8 cellular contexts compared by ENCODE assay signal in genomic region chr5:136212252-136212721, GRCh38. TPM values are rescaled to one million over a fixed set of nuclear protein-coding genes. Genes with fewer than 3 reads are reported as not detected.
A peak's percentile ranks its signal among the peaks of the same experiment; 100 is the strongest.
DNase-seq lines count a peak whose midpoint lies in the region; ATAC-seq and TF ChIP-seq lines count a peak whose summit lies in the region.

No MANE protein-coding gene starts in this region.

- H3K9me3 ChIP-seq in CD8-positive, alpha-beta memory T cell (ENCODE audit: low read length) = no peaks in the 10 kb centered on the region
- no peaks in the 10 kb centered on the region for H3K9me3 ChIP-seq in naive thymus-derived CD4-positive, alpha-beta T cell (ENCODE audit: control insufficient read depth in 2 of 3, low read length in 3 of 3)
- H3K9me3 ChIP-seq in tibial nerve = no peaks in the 10 kb centered on the region

- peaks cover 0 to 2% (median 0%) of the 10 kb centered on the region in 3 donors for H3K4me1 Mint-ChIP-seq in CD8-positive, alpha-beta memory T cell
- peaks cover 11% of the 10 kb centered on the region for H3K4me1 Mint-ChIP-seq in endothelial cell (ENCODE audit: unreplicated experiment)
- no peaks in the 10 kb centered on the region for H3K4me1 Mint-ChIP-seq in naive thymus-derived CD4-positive, alpha-beta T cell

- H3K4me1 ChIP-seq in CD8-positive, alpha-beta memory T cell (ENCODE audit: insufficient read depth, low read length) = no peaks in the 10 kb centered on the region
- H3K4me1 ChIP-seq in naive thymus-derived CD4-positive, alpha-beta T cell (ENCODE audit: control insufficient read depth in 2 of 2, insufficient read depth in 2 of 2, low read length in 2 of 2) = no peaks in the 10 kb centered on the region
- H3K4me1 ChIP-seq in tibial nerve = peaks cover 0 to 7% (median 0%) of the 10 kb centered on the region in 4 donors

- DNase-seq in CD8-positive, alpha-beta memory T cell = peak in 4 of 5 donors; percentile 5 to 37 (median 19)
- DNase-seq in NB4 (ENCODE audit: low read depth) = peak; percentile 44
- DNase-seq in activated CD4-positive, alpha-beta T cell treated with anti-CD3 and anti-CD28 coated beads, Interleukin-2, amount 50 U/mL, for 1 hour = peak; percentile 40
- DNase-seq in endothelial cell (ENCODE audit: low spot score) = peak; percentile 63
- peak in 5 of 9 donors; percentile 5 to 47 (median 17) for DNase-seq in naive thymus-derived CD4-positive, alpha-beta T cell
- peak in 1 of 2 donors; percentile 58 for DNase-seq in tibial nerve (ENCODE audit: low spot score in 2 of 2)

- TF ChIP-seq CTCF in NB4 (IDR thresholded peaks at IDR 0.05; ENCODE audit: low read depth, low read length) (peak; percentile 93), endothelial cell (IDR thresholded peaks at IDR 0.05; ENCODE audit: unreplicated experiment) (peak; percentile 82), tibial nerve (IDR thresholded peaks at IDR 0.05) (peak; percentile 75 to 84 (median 82))

- 53 to 54% methylated on average over 10 of the region's 10 CpGs for WGBS in tibial nerve, 2 donors

- POLR2A ChIA-PET in CD8-positive, alpha-beta memory T cell (lab: Charles Lee) = no interaction called here
- POLR2A ChIA-PET in naive thymus-derived CD4-positive, alpha-beta T cell (lab: Charles Lee) = no interaction called here

- TF ChIP-seq POLR2A in NB4 (IDR thresholded peaks at IDR 0.05; ENCODE audit: extremely low read depth, insufficient read length) = no peak
- TF ChIP-seq POLR2A in tibial nerve (IDR thresholded peaks at IDR 0.05) = no peak

- intact Hi-C loops in naive thymus-derived CD4-positive, alpha-beta T cell (cut with micrococcal nuclease) = loop anchor here in 1 of 2 donors (1.0 kb wide), 2 partner anchors 267 to 325 kb away; no protein-coding TSS in a partner anchor

- peaks cover 18 to 62% of the 10 kb centered on the region in 2 donors for H3K27me3 Mint-ChIP-seq in CD8-positive, alpha-beta memory T cell
- H3K27me3 Mint-ChIP-seq in endothelial cell (ENCODE audit: unreplicated experiment) = peaks cover 2% of the 10 kb centered on the region
- peaks cover 2 to 35% (median 18%) of the 10 kb centered on the region in 5 donors for H3K27me3 Mint-ChIP-seq in naive thymus-derived CD4-positive, alpha-beta T cell

- H3K27ac ChIP-seq in CD8-positive, alpha-beta memory T cell (ENCODE audit: low read depth, low read length) = no peak overlapping the region
- H3K27ac ChIP-seq in naive thymus-derived CD4-positive, alpha-beta T cell (ENCODE audit: low read depth, low read length) = no peak overlapping the region
- H3K27ac ChIP-seq in tibial nerve = no peak overlapping the region

- TF ChIP-seq EP300 in tibial nerve (IDR thresholded peaks at IDR 0.05) = no peak

- no peak overlapping the region for H3K4me3 Mint-ChIP-seq in CD8-positive, alpha-beta memory T cell
- no peak overlapping the region for H3K4me3 Mint-ChIP-seq in endothelial cell (ENCODE audit: unreplicated experiment)
- H3K4me3 Mint-ChIP-seq in naive thymus-derived CD4-positive, alpha-beta T cell = no peak overlapping the region

- no peaks in the 10 kb centered on the region for H3K36me3 Mint-ChIP-seq in CD8-positive, alpha-beta memory T cell
- H3K36me3 Mint-ChIP-seq in endothelial cell (ENCODE audit: low read depth, unreplicated experiment) = peaks cover 5% of the 10 kb centered on the region
- no peaks in the 10 kb centered on the region for H3K36me3 Mint-ChIP-seq in naive thymus-derived CD4-positive, alpha-beta T cell

- H3K36me3 ChIP-seq in CD8-positive, alpha-beta memory T cell (ENCODE audit: insufficient read depth, low read length) = no peaks in the 10 kb centered on the region
- H3K36me3 ChIP-seq in naive thymus-derived CD4-positive, alpha-beta T cell (ENCODE audit: control insufficient read depth in 2 of 3, insufficient read depth in 3 of 3, low read length in 3 of 3) = no peaks in the 10 kb centered on the region
- H3K36me3 ChIP-seq in tibial nerve = no peaks in the 10 kb centered on the region

- peaks cover 0 to 3% (median 0%) of the 10 kb centered on the region in 5 donors for H3K9me3 Mint-ChIP-seq in CD8-positive, alpha-beta memory T cell
- no peaks in the 10 kb centered on the region for H3K9me3 Mint-ChIP-seq in endothelial cell (ENCODE audit: unreplicated experiment)
- no peaks in the 10 kb centered on the region for H3K9me3 Mint-ChIP-seq in naive thymus-derived CD4-positive, alpha-beta T cell

- CTCF ChIA-PET in CD8-positive, alpha-beta memory T cell (lab: Charles Lee) = interaction anchor here (0.7 to 1.5 kb wide), 8 partner anchors 10 to 324 kb away, joined by 3 to 7 read pairs (median 4); partner anchors contain the start of gene SMIM32
- CTCF ChIA-PET in naive thymus-derived CD4-positive, alpha-beta T cell (lab: Charles Lee) = no interaction called here

- H3K27me3 ChIP-seq in CD8-positive, alpha-beta memory T cell (ENCODE audit: insufficient read depth, low read length, poor library complexity, severe bottlenecking) = peaks cover 5% of the 10 kb centered on the region
- H3K27me3 ChIP-seq in naive thymus-derived CD4-positive, alpha-beta T cell (ENCODE audit: control insufficient read depth in 2 of 2, insufficient read depth in 2 of 2, low read length in 2 of 2) = no peaks in the 10 kb centered on the region
- H3K27me3 ChIP-seq in tibial nerve = peaks cover 0 to 12% of the 10 kb centered on the region in 2 donors

- no peak overlapping the region for H3K27ac Mint-ChIP-seq in CD8-positive, alpha-beta memory T cell
- no peak overlapping the region for H3K27ac Mint-ChIP-seq in endothelial cell (ENCODE audit: unreplicated experiment)
- H3K27ac Mint-ChIP-seq in naive thymus-derived CD4-positive, alpha-beta T cell = no peak overlapping the region

- ATAC-seq in GM19395 (IDR thresholded peaks at IDR 0.05; ENCODE audit: unreplicated experiment) (peak; percentile 77), GM18909 (IDR thresholded peaks at IDR 0.05; ENCODE audit: poor library complexity, unreplicated experiment) (no peak)
- ATAC-seq in naive thymus-derived CD4-positive, alpha-beta T cell = no peak

- no peak overlapping the region for H3K4me3 ChIP-seq in CD8-positive, alpha-beta memory T cell (ENCODE audit: low read length)
- H3K4me3 ChIP-seq in NB4 (ENCODE audit: low read depth, low read length) (no peak overlapping the region), tibial nerve (no peak overlapping the region)
- no peak overlapping the region for H3K4me3 ChIP-seq in naive thymus-derived CD4-positive, alpha-beta T cell (ENCODE audit: low read length)

RNA-seq across cellular contexts. Expression of gene SMIM32, which starts 19.3 kb away (rescaled TPM):
- total RNA-seq in CD8-positive, alpha-beta memory T cell = not detected
- not detected for polyA plus RNA-seq in CD8-positive, alpha-beta memory T cell
- total RNA-seq in endothelial cell (ENCODE audit: unreplicated experiment) (not detected), tibial nerve (not detected)
- total RNA-seq in naive thymus-derived CD4-positive, alpha-beta T cell = not detected
- not detected for polyA plus RNA-seq in naive thymus-derived CD4-positive, alpha-beta T cell
